9 cellular contexts compared by ENCODE assay signal in the genomic region with DNA sequence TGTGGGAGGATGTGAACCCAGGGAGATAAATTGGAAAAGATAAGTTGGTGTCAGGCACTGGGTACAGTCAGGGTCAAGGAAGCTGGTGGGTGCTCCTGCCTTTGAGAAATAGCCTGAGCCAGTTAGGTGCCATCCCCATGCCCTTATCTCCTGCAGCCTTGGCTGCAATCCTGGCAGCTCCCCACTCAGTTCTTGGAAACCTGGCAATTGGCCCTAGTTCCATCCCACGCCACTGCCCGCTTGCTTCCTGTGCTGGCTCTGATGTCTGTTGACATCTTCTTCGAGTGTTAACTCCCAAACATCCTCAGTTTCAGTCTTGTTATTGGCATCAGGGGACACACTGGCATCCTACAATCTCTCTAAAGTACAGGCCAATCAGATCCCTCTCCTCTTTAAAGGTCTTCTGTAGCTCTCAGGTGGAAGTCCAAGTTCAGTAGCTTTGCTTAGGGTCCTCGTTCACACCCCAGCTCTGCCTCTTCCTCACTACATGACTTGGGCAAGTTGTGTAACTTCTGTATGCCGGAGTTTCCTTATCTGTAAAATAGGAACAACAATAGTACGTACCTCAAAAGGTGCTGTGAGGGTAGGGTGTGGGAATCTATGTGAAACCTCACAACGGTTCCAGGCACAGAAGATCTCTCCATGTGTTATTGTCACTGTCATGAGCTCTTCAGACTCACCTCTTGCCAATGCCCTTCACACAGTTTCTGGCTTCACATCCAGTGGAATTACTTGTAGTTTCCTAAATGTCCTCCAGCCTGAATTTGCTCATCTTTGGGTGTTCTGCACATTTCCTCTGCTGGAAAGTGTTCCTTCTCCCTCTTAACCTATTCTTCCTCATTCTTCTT. TPM values are rescaled to one million over a fixed set of nuclear protein-coding genes. Genes with fewer than 3 reads are reported as not detected.
DNase-seq lines count a peak whose midpoint lies in the region; ATAC-seq and TF ChIP-seq lines count a peak whose summit lies in the region.
"Had no signal": no experiment of that assay in that cellular context is flagged by ENCODE, and none has a peak within 500 bp of the region (broad histone marks: within the 10 kb centered on the region; RNA-seq: fewer than 3 reads in every experiment).

No MANE protein-coding gene starts in this region.

- POLR2A ChIA-PET in CD8-positive, alpha-beta memory T cell (lab: Charles Lee): no interaction called here

- peaks cover 10 to 17% (median 16%) of the 10 kb centered on the region in 3 donors for H3K4me1 Mint-ChIP-seq in CD8-positive, alpha-beta memory T cell

- 27 to 36% methylated on average over 7 of the region's 7 CpGs for WGBS in heart right ventricle, 2 donors

- peaks cover 12% of the 10 kb centered on the region for H3K4me1 ChIP-seq in CD8-positive, alpha-beta memory T cell (ENCODE audit: insufficient read depth, low read length)
- peaks cover 0 to 33% (median 13%) of the 10 kb centered on the region in 9 donors for H3K4me1 ChIP-seq in heart right ventricle

- H3K36me3 Mint-ChIP-seq in CD8-positive, alpha-beta memory T cell: no peaks in the 10 kb centered on the region

- H3K9me3 ChIP-seq in CD8-positive, alpha-beta memory T cell (ENCODE audit: low read length): no peaks in the 10 kb centered on the region
- no peaks in the 10 kb centered on the region for H3K9me3 ChIP-seq in heart right ventricle
- H3K9me3 ChIP-seq: thoracic aorta had no signal

- in situ Hi-C loops in ACHN (cut with HindIII; ENCODE audit: low pct_ligation_motif_present, low pct_unique_long_range_greater_than_20kb, low sequenced_read_pairs): no loop called here

- H3K4me3 Mint-ChIP-seq in CD8-positive, alpha-beta memory T cell: peak overlapping the region in 4 of 7 donors; percentile 2 to 63 (median 42)

- H3K9me3 Mint-ChIP-seq in CD8-positive, alpha-beta memory T cell: no peaks in the 10 kb centered on the region

- H3K27ac ChIP-seq in CD8-positive, alpha-beta memory T cell (ENCODE audit: low read depth, low read length): no peak overlapping the region
- peak overlapping the region in 8 of 10 donors; percentile 1 to 91 (median 74) for H3K27ac ChIP-seq in heart right ventricle
- H3K27ac ChIP-seq: thoracic aorta had no signal

- TF ChIP-seq POLR2A in NB4 (IDR thresholded peaks at IDR 0.05; ENCODE audit: extremely low read depth, insufficient read length): no peak

- DNase-seq in CD8-positive, alpha-beta memory T cell: no peak
- DNase-seq in NB4 (ENCODE audit: low read depth) (peak; percentile 20), heart right ventricle (peak; percentile 47 to 57), GM19238 (ENCODE audit: insufficient read length, low spot score) (no peak), ACHN (no peak), NCI-H1436 treated with DMSO at 0.1 percent for 48 hours (lab: John Stamatoyannopoulos, UW) (no peak), COR-L47 (lab: John Stamatoyannopoulos, UW) (no peak)

- H3K27me3 ChIP-seq in CD8-positive, alpha-beta memory T cell (ENCODE audit: insufficient read depth, low read length, poor library complexity, severe bottlenecking): peaks cover 3% of the 10 kb centered on the region
- no peaks in the 10 kb centered on the region for H3K27me3 ChIP-seq in heart right ventricle

- intact Hi-C loops in heart right ventricle (cut with DNase I): no loop called here

- H3K36me3 ChIP-seq in CD8-positive, alpha-beta memory T cell (ENCODE audit: insufficient read depth, low read length): no peaks in the 10 kb centered on the region
- H3K36me3 ChIP-seq in heart right ventricle: no peaks in the 10 kb centered on the region
- H3K36me3 ChIP-seq: thoracic aorta had no signal

- TF ChIP-seq CTCF in NB4 (IDR thresholded peaks at IDR 0.05; ENCODE audit: low read depth, low read length) (no peak), heart right ventricle (IDR thresholded peaks at IDR 0.05) (no peak)

- H3K27ac Mint-ChIP-seq in CD8-positive, alpha-beta memory T cell: peak overlapping the region in 2 of 8 donors; percentile 25 to 56

- H3K4me3 ChIP-seq in CD8-positive, alpha-beta memory T cell (ENCODE audit: low read length): no peak overlapping the region
- H3K4me3 ChIP-seq in NB4 (ENCODE audit: low read depth, low read length) (no peak overlapping the region), heart right ventricle (peak overlapping the region in 1 of 10 donors; percentile 13)
- H3K4me3 ChIP-seq: thoracic aorta had no signal

- ATAC-seq in GM21619 (IDR thresholded peaks at IDR 0.05; ENCODE audit: unreplicated experiment) (peak; percentile 22), heart right ventricle (peak; percentile 80 to 95 (median 90))

- CTCF ChIA-PET in CD8-positive, alpha-beta memory T cell (lab: Charles Lee): interaction anchor here (1.0 kb wide), 1 partner anchor 10 kb away, joined by 3 read pairs; no protein-coding TSS in a partner anchor

- H3K27me3 Mint-ChIP-seq in CD8-positive, alpha-beta memory T cell: peaks cover 5 to 10% of the 10 kb centered on the region in 2 donors

RNA-seq across cellular contexts. Expression of a gene that starts 13.5 kb away (rescaled TPM):
- total RNA-seq in CD8-positive, alpha-beta memory T cell: 100 to 1,000 TPM; 197 to 203 TPM
- polyA plus RNA-seq in CD8-positive, alpha-beta memory T cell: 191 TPM
- 1,000 to 10,000 TPM in 5 of 10 donors, 100 to 1,000 TPM in 5; 609 to 1,378 (median 974) TPM for total RNA-seq in heart right ventricle
- polyA plus RNA-seq in heart right ventricle: 100 to 1,000 TPM; 170 to 489 TPM

RNA-seq across cellular contexts. Expression of a gene that starts 41.4 kb away (rescaled TPM):
- 10 to 100 TPM in 1 of 2 experiments, 1 to 10 TPM in 1; 9.8 to 10.3 TPM for total RNA-seq in CD8-positive, alpha-beta memory T cell
- polyA plus RNA-seq in CD8-positive, alpha-beta memory T cell: 8.2 TPM
- total RNA-seq in heart right ventricle: 100 to 1,000 TPM in 7 of 10 donors, 10 to 100 TPM in 3; 58.6 to 201 (median 122) TPM
- 10 to 100 TPM; 46.6 to 90.4 TPM for polyA plus RNA-seq in heart right ventricle

Comparison
In these comparisons a context has a peak if more than half of its experiments do, and no peak if none do; other contexts are left out.
1. DNase-seq: peak in NB4 (single experiment) and heart right ventricle (2 of 2); none in CD8-positive, alpha-beta memory T cell (0 of 5), GM19238 (single experiment), ACHN (single experiment), NCI-H1436 treated with DMSO at 0.1 percent for 48 hours (single experiment) and COR-L47 (single experiment).
2. RNA of a gene that starts 41.4 kb away (total RNA-seq): 58.6 to 201 TPM in heart right ventricle; 9.8 to 10.3 TPM in CD8-positive, alpha-beta memory T cell; every median in the first group is over 4 times any median in the second.